Comparison of ENCODE assay signal across 8 cellular contexts in the genomic region with DNA sequence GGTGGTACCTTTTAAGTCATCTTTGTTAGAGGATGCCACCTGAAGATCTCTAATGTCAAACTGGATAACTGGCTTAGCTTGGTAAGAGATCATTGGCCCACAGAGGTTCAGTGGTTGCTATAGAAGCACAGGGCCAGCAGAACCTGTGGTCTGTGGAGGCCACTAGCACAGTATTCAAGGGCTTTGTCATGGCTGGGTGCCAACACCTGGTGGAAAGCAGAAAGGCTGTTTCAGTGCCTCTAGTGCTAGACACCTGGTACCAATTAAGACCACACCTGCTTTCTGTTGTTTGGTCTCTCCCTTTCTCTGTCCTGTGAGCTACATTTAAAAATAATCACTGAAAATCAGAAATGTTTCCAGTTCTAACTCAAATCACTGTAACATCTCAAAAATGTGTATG. TPM values are rescaled to one million over a fixed set of nuclear protein-coding genes. Genes with fewer than 3 reads are reported as not detected.
DNase-seq lines count a peak whose midpoint lies in the region; ATAC-seq and TF ChIP-seq lines count a peak whose summit lies in the region.

No MANE protein-coding gene starts in this region.

- H3K9me3 ChIP-seq in T-helper 17 cell (ENCODE audit: control insufficient read depth, low read length, poor library complexity, severe bottlenecking) (no peaks in the 10 kb centered on the region), gastrocnemius medialis (no peaks in the 10 kb centered on the region)

- H2BK5ac ChIP-seq in mesendoderm (ENCODE audit: low read length) = no peak overlapping the region

- ATAC-seq in GM18498 (IDR thresholded peaks at IDR 0.05; ENCODE audit: unreplicated experiment) (peak; percentile 91), GM21619 (IDR thresholded peaks at IDR 0.05; ENCODE audit: unreplicated experiment) (peak; percentile 77), HG03575 (IDR thresholded peaks at IDR 0.05; ENCODE audit: extremely low read depth, insufficient number of reproducible peaks, low FRiP score, unreplicated experiment) (peak; percentile 37), T-helper 17 cell (peak; percentile 77), gastrocnemius medialis (no peak)

- no peaks in the 10 kb centered on the region for H3K79me2 ChIP-seq in mesendoderm (ENCODE audit: control insufficient read depth, insufficient read depth, low read length)

- H2BK120ac ChIP-seq in mesendoderm (ENCODE audit: low read depth, low read length) = no peak overlapping the region

- TF ChIP-seq CTCF in GM13977 (IDR thresholded peaks at IDR 0.05; ENCODE audit: extremely low read depth, insufficient read depth, missing control alignments) (no peak), gastrocnemius medialis (IDR thresholded peaks at IDR 0.05 in 4 of 5, conservative IDR thresholded peaks at IDR 0.05 in 1 of 5) (no peak), lower leg skin (IDR thresholded peaks at IDR 0.05) (no peak)

- H2BK15ac ChIP-seq in mesendoderm (replicated peaks; ENCODE audit: low read depth) = no peak overlapping the region

- no peak overlapping the region for H3K27ac ChIP-seq in gastrocnemius medialis
- no peak overlapping the region for H3K27ac ChIP-seq in mesendoderm (ENCODE audit: low read depth, low read length)

- H3K27me3 Mint-ChIP-seq in T-helper 17 cell = no peaks in the 10 kb centered on the region

- H3K36me3 Mint-ChIP-seq in T-helper 17 cell (ENCODE audit: low read depth) = peaks cover 2% of the 10 kb centered on the region

- H3K4ac ChIP-seq in mesendoderm (ENCODE audit: low read depth, low read length) = no peak overlapping the region

- no peak overlapping the region for H4K8ac ChIP-seq in mesendoderm (ENCODE audit: low read depth, low read length)

- H3K4me1 Mint-ChIP-seq in T-helper 17 cell = peaks cover 52% of the 10 kb centered on the region

- no peak overlapping the region for H3K4me2 ChIP-seq in mesendoderm (ENCODE audit: low read length)

- H3K4me3 ChIP-seq in gastrocnemius medialis = no peak overlapping the region
- no peak overlapping the region for H3K4me3 ChIP-seq in mesendoderm (ENCODE audit: low read length)
- H3K4me3 ChIP-seq in lower leg skin (ENCODE audit: low read depth, poor library complexity, severe bottlenecking) = no peak overlapping the region

- no peak overlapping the region for H3K9ac ChIP-seq in mesendoderm (ENCODE audit: low read length)

- H3K36me3 ChIP-seq in gastrocnemius medialis = no peaks in the 10 kb centered on the region
- no peaks in the 10 kb centered on the region for H3K36me3 ChIP-seq in mesendoderm (ENCODE audit: control insufficient read depth, insufficient read depth, low read length)

- H3K18ac ChIP-seq in mesendoderm (ENCODE audit: low read length) = no peak overlapping the region

- H2AK5ac ChIP-seq in mesendoderm (ENCODE audit: low read length) = no peak overlapping the region

- no peak for DNase-seq in T-helper 17 cell
- no peak for DNase-seq in GM13977 (ENCODE audit: low spot score)
- DNase-seq in gastrocnemius medialis = no peak
- DNase-seq in mesendoderm = no peak
- no peak for DNase-seq in lower leg skin (ENCODE audit: low spot score in 2 of 2)

- no peak overlapping the region for H3K4me3 Mint-ChIP-seq in T-helper 17 cell

- in situ Hi-C loops in GM13977 (cut with MboI; ENCODE audit: low pct_unique_long_range_greater_than_20kb, low sequenced_read_pairs, unreplicated experiment) (no loop called here), gastrocnemius medialis (cut with MboI; ENCODE audit: low sequenced_read_pairs in 4 of 4) (loop anchor here in 3 of 4 donors (10.0 kb wide), 1 partner anchor 46 kb away; no protein-coding TSS in a partner anchor)

- no peak for TF ChIP-seq POLR2A in gastrocnemius medialis (IDR thresholded peaks at IDR 0.05)
- no peak for TF ChIP-seq POLR2A in lower leg skin (IDR thresholded peaks at IDR 0.05)

- H3K27ac Mint-ChIP-seq in T-helper 17 cell = peak overlapping the region; percentile 49

- no peak overlapping the region for H3K23ac ChIP-seq in mesendoderm (ENCODE audit: low read length)

- no peak overlapping the region for H3K56ac ChIP-seq in mesendoderm (ENCODE audit: low read length)

- no peak overlapping the region for H4K5ac ChIP-seq in mesendoderm (ENCODE audit: low read length)

- intact Hi-C loops in gastrocnemius medialis (cut with DNase I; ENCODE audit: low total_unique reads) (no loop called here), lower leg skin (cut with DNase I; ENCODE audit: low total_unique reads) (no loop called here)

- H3K27me3 ChIP-seq in gastrocnemius medialis = no peaks in the 10 kb centered on the region
- no peaks in the 10 kb centered on the region for H3K27me3 ChIP-seq in mesendoderm (ENCODE audit: insufficient read depth, low read length, poor library complexity)

- H3K4me1 ChIP-seq in gastrocnemius medialis (peaks cover 22 to 27% of the 10 kb centered on the region in 2 donors), mesendoderm (ENCODE audit: control insufficient read depth, low read depth, low read length) (no peaks in the 10 kb centered on the region)

- H3K79me1 ChIP-seq in mesendoderm (ENCODE audit: low read length) = no peaks in the 10 kb centered on the region

RNA-seq across cellular contexts. Expression of a gene that starts 10.0 kb away (rescaled TPM):
- 10 to 100 TPM; 66.7 to 86.8 TPM for total RNA-seq in T-helper 17 cell
- 10 to 100 TPM; 46.2 to 63.5 (median 49.1) TPM for total RNA-seq in gastrocnemius medialis
- polyA plus RNA-seq in mesendoderm (2013, experiment 1 of 2) = 10.6 TPM
- polyA plus RNA-seq in mesendoderm (2013, experiment 2 of 2) = 11.0 TPM
- 10 to 100 TPM; 16.4 to 43.4 (median 28.3) TPM for total RNA-seq in lower leg skin

Comparison
In these comparisons a context has a peak if more than half of its experiments do, and no peak if none do; other contexts are left out.
1. ATAC-seq: peak in GM18498 (single experiment), GM21619 (single experiment), HG03575 (single experiment) and T-helper 17 cell (single experiment); none in gastrocnemius medialis (0 of 2).